6 cellular contexts compared by ENCODE assay signal in the genomic region with DNA sequence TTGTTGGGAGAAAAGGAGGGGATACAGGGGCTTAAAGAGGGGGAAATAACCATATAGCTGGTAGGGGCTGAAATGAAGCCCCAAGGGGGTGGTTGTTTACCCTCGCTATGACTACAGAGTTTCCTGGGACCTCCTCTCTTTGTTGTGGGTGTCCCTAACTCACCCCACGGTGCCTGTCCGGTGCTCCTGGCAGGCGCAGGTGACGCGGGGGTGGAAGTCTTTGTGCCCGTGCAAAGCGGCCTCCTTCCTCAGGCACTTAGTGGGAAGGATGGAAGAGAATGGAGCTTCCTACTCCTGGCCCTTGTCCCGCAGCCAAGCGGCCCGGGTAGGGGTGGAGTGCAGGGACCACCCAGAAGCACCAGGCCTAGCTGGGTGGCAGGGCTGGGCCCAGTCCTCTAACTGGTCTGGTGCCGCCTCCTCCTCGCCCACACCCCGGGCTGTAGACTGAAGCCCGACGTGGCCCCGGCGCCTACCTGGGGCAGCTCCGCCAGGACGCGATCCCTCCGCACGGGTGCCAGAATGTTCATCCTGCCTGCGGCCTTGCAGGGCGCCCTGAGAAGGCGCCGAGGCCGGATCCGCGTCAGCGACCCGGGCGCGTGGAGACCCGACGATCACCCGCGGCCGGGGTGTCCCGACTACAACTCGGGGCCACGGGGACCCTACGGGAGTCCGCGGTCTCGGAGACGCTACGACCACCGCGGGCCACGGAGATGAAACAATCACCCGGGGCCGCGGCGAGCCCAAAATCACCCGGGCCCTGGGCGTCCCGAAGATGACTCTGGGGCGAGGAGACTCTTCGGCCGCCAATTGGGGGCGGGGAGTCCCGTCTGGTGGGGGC.
DNase-seq lines count a peak whose midpoint lies in the region; ATAC-seq and TF ChIP-seq lines count a peak whose summit lies in the region.

No MANE protein-coding gene starts in this region.

- DNase-seq in NCI-H82 (lab: John Stamatoyannopoulos, UW), result peak; percentile 46
- DNase-seq in NCI-H82 treated with DMSO at 0.1 percent for 48 hours (lab: John Stamatoyannopoulos, UW; ENCODE audit: unreplicated experiment), result no peak
- DNase-seq in foreskin fibroblast, result peak; percentile 20 to 61
- peak in 1 of 49 donors; percentile 22 for DNase-seq in substantia nigra (lab: John Stamatoyannopoulos, UW)

- peak overlapping the region; percentile 35 for H3K27ac ChIP-seq in substantia nigra (ENCODE audit: low read depth, low read length, poor library complexity, severe bottlenecking)

- H3K4me3 ChIP-seq in foreskin fibroblast (ENCODE audit: low read depth in 1 of 2, low read length in 2 of 2), result peak overlapping the region; percentile 81 to 100

- no peak for TF ChIP-seq CTCF in foreskin fibroblast (IDR thresholded peaks at IDR 0.05; ENCODE audit: low read depth, low read length)

- no peak for ATAC-seq in GM18907 (IDR thresholded peaks at IDR 0.05; ENCODE audit: unreplicated experiment)
- no peak for ATAC-seq in HG03108 (IDR thresholded peaks at IDR 0.05; ENCODE audit: unreplicated experiment)
